8 cellular contexts compared by ENCODE assay signal in genomic region chr19:55385749-55386514, GRCh38. TPM values are rescaled to one million over a fixed set of nuclear protein-coding genes. Genes with fewer than 3 reads are reported as not detected.
DNase-seq lines count a peak whose midpoint lies in the region; ATAC-seq and TF ChIP-seq lines count a peak whose summit lies in the region.

TSS of gene RPL28 (plus strand) at chr19:55385932. CDS start at chr19:55386358, 426 bp downstream.

- under 1% methylated on average over 65 of the region's 65 CpGs for WGBS in urinary bladder

- H3K27me3 Mint-ChIP-seq in T-helper 1 cell treated with Interleukin-12 subunit alpha and Interleukin-12 subunit beta and Interleukin-4 antibody, amounts not matched to agents 30 μg/mL and 1 μg/mL, for 36 hours (ENCODE audit: low read depth) = no peaks in the 10 kb centered on the region
- peaks cover 8% of the 10 kb centered on the region for H3K27me3 Mint-ChIP-seq in progenitor cell of endocrine pancreas

- H3K36me3 Mint-ChIP-seq in T-helper 1 cell treated with Interleukin-12 subunit alpha and Interleukin-12 subunit beta and Interleukin-4 antibody, amounts not matched to agents 30 μg/mL and 1 μg/mL, for 36 hours (ENCODE audit: low read depth) = peaks cover 52% of the 10 kb centered on the region
- H3K36me3 Mint-ChIP-seq in progenitor cell of endocrine pancreas (ENCODE audit: insufficient read depth) = peaks cover 8% of the 10 kb centered on the region

- no peaks in the 10 kb centered on the region for H3K27me3 ChIP-seq in left ventricle myocardium inferior (ENCODE audit: low read depth)

- H3K4me3 ChIP-seq in GM12865 (ENCODE audit: low read depth, low read length) (peak within 1 kb of the TSS; percentile 95), left ventricle myocardium inferior (peak within 1 kb of the TSS; percentile 85), urinary bladder (ENCODE audit: low read depth, low read length) (peak within 1 kb of the TSS; percentile 71)

- H3K9me3 ChIP-seq in left ventricle myocardium inferior (replicated peaks) = no peaks in the 10 kb centered on the region

- DNase-seq in GM12865 (ENCODE audit: low read depth) (peak; percentile 99), NCI-H1436 (lab: John Stamatoyannopoulos, UW) (peak; percentile 100), amniotic stem cell (lab: John Stamatoyannopoulos, UW) (peak; percentile 96), left ventricle myocardium inferior (peak; percentile 97), progenitor cell of endocrine pancreas (ENCODE audit: low spot score, unreplicated experiment) (peak; percentile 98)

- peaks cover 65% of the 10 kb centered on the region for H3K4me1 ChIP-seq in left ventricle myocardium inferior
- H3K4me1 ChIP-seq in urinary bladder (ENCODE audit: insufficient read depth) = peaks cover 3% of the 10 kb centered on the region

- peaks cover 42% of the 10 kb centered on the region for H3K4me1 Mint-ChIP-seq in T-helper 1 cell treated with Interleukin-12 subunit alpha and Interleukin-12 subunit beta and Interleukin-4 antibody, amounts not matched to agents 30 μg/mL and 1 μg/mL, for 36 hours (ENCODE audit: low read depth)
- H3K4me1 Mint-ChIP-seq in progenitor cell of endocrine pancreas (ENCODE audit: low read depth) = peaks cover 26% of the 10 kb centered on the region

- no peaks in the 10 kb centered on the region for H3K9me3 Mint-ChIP-seq in T-helper 1 cell treated with Interleukin-12 subunit alpha and Interleukin-12 subunit beta and Interleukin-4 antibody, amounts not matched to agents 30 μg/mL and 1 μg/mL, for 36 hours
- H3K9me3 Mint-ChIP-seq in progenitor cell of endocrine pancreas (ENCODE audit: low read depth) = no peaks in the 10 kb centered on the region

- TF ChIP-seq CTCF in GM12865 (IDR thresholded peaks at IDR 0.05; ENCODE audit: insufficient read depth, low read depth, low read length, missing control alignments) (no peak), left ventricle myocardium inferior (IDR thresholded peaks at IDR 0.05; ENCODE audit: borderline replicate concordance) (no peak), progenitor cell of endocrine pancreas (IDR thresholded peaks at IDR 0.05; ENCODE audit: unreplicated experiment) (no peak)

- peak within 1 kb of the TSS; percentile 98 for H3K27ac Mint-ChIP-seq in T-helper 1 cell treated with Interleukin-12 subunit alpha and Interleukin-12 subunit beta and Interleukin-4 antibody, amounts not matched to agents 30 μg/mL and 1 μg/mL, for 36 hours
- H3K27ac Mint-ChIP-seq in progenitor cell of endocrine pancreas = peak within 1 kb of the TSS; percentile 97

- H3K4me3 Mint-ChIP-seq in T-helper 1 cell treated with Interleukin-12 subunit alpha and Interleukin-12 subunit beta and Interleukin-4 antibody, amounts not matched to agents 30 μg/mL and 1 μg/mL, for 36 hours = peak within 1 kb of the TSS; percentile 98
- H3K4me3 Mint-ChIP-seq in progenitor cell of endocrine pancreas (ENCODE audit: low read depth) = peak within 1 kb of the TSS; percentile 99

- H3K36me3 ChIP-seq in left ventricle myocardium inferior (peaks cover 39% of the 10 kb centered on the region), urinary bladder (ENCODE audit: insufficient read depth) (no peaks in the 10 kb centered on the region)

- intact Hi-C loops in left ventricle myocardium inferior (cut with micrococcal nuclease) = no loop called here

- peak; percentile 65 for ATAC-seq in HG02678 (IDR thresholded peaks at IDR 0.05; ENCODE audit: unreplicated experiment)

- H3K27ac ChIP-seq in left ventricle myocardium inferior (replicated peaks) (peak within 1 kb of the TSS; percentile 95), urinary bladder (ENCODE audit: low read depth) (peak within 1 kb of the TSS; percentile 90)

RNA-seq across cellular contexts. Expression of gene RPL28, which starts in this region (rescaled TPM):
- total RNA-seq in left ventricle myocardium inferior (559 TPM), progenitor cell of endocrine pancreas (1,450 and 1,547 TPM in 2 replicates), urinary bladder (141 TPM)
- 1,449 TPM for polyA plus RNA-seq in urinary bladder

Comparison
In these comparisons a context has a peak if more than half of its experiments do, and no peak if none do; other contexts are left out.
1. Peak in every context shown above with its lines: DNase-seq, ATAC-seq, H3K4me3 ChIP-seq and H3K27ac ChIP-seq.